In genomic region chr1:48870596-48870995, GRCh38 we compare ENCODE assay signal across 9 cellular contexts.
DNase-seq lines count a peak whose midpoint lies in the region; ATAC-seq and TF ChIP-seq lines count a peak whose summit lies in the region.
"Had no signal": no experiment of that assay in that cellular context is flagged by ENCODE, and none has a peak within 500 bp of the region (broad histone marks: within the 10 kb centered on the region; RNA-seq: fewer than 3 reads in every experiment).

No MANE protein-coding gene starts in this region.

- H3K9me3 ChIP-seq in adrenal gland (replicated peaks in 1 of 3) (no peaks in the 10 kb centered on the region), psoas muscle (no peaks in the 10 kb centered on the region)
- no peaks in the 10 kb centered on the region for H3K9me3 ChIP-seq in CD8-positive, alpha-beta T cell (ENCODE audit: low read length)

- H3K27ac ChIP-seq in adrenal gland (no peak overlapping the region), psoas muscle (no peak overlapping the region)
- no peak overlapping the region for H3K27ac ChIP-seq in CD8-positive, alpha-beta T cell (ENCODE audit: low read depth, low read length)
- H3K27ac ChIP-seq: parathyroid adenoma had no signal

- no peaks in the 10 kb centered on the region for H3K36me3 Mint-ChIP-seq in activated CD4-positive, alpha-beta T cell treated with anti-CD3 and anti-CD28 coated beads for 36 hours (ENCODE audit: low read depth)
- H3K36me3 Mint-ChIP-seq in CD8-positive, alpha-beta T cell = no peaks in the 10 kb centered on the region

- DNase-seq in activated CD4-positive, alpha-beta T cell treated with anti-CD3 and anti-CD28 coated beads for 36 hours = peak; percentile 20
- DNase-seq in activated CD4-positive, alpha-beta T cell treated with anti-CD3 and anti-CD28 coated beads, Interleukin-2, amount 50 U/mL, for 4 hours = no peak
- no peak for DNase-seq in adrenal gland
- no peak for DNase-seq in psoas muscle
- no peak for DNase-seq in CD8-positive, alpha-beta T cell
- no peak for DNase-seq in stimulated activated CD4-positive, alpha-beta T cell treated with anti-CD3 and anti-CD28 coated beads, Interleukin-12 subunit alpha, Interleukin-12 subunit beta, amount 100 ng/mL, for 4 hours
- DNase-seq in ecto neural progenitor cell (ENCODE audit: low spot score) = no peak

- H3K27me3 Mint-ChIP-seq in activated CD4-positive, alpha-beta T cell treated with anti-CD3 and anti-CD28 coated beads for 36 hours = peaks cover 11% of the 10 kb centered on the region
- peaks cover 19% of the 10 kb centered on the region for H3K27me3 Mint-ChIP-seq in CD8-positive, alpha-beta T cell (ENCODE audit: low read depth)

- WGBS in adrenal gland, 4 donors = 18 to 24% (median 23%) methylated on average over 3 of the region's 3 CpGs
- 19 to 34% (median 25%) methylated on average over 3 of the region's 3 CpGs for WGBS in psoas muscle, 3 donors

- H3K27me3 ChIP-seq in adrenal gland (no peaks in the 10 kb centered on the region), psoas muscle (ENCODE audit: insufficient read depth in 3 of 3, low read length in 2 of 3) (no peaks in the 10 kb centered on the region)
- no peaks in the 10 kb centered on the region for H3K27me3 ChIP-seq in CD8-positive, alpha-beta T cell (ENCODE audit: insufficient read depth, low read length)

- H3K4me1 Mint-ChIP-seq in activated CD4-positive, alpha-beta T cell treated with anti-CD3 and anti-CD28 coated beads for 36 hours = no peaks in the 10 kb centered on the region
- H3K4me1 Mint-ChIP-seq in CD8-positive, alpha-beta T cell (ENCODE audit: low read depth) = no peaks in the 10 kb centered on the region

- H3K27ac Mint-ChIP-seq in activated CD4-positive, alpha-beta T cell treated with anti-CD3 and anti-CD28 coated beads for 36 hours = no peak overlapping the region
- H3K27ac Mint-ChIP-seq in CD8-positive, alpha-beta T cell = no peak overlapping the region

- TF ChIP-seq CTCF in adrenal gland (IDR thresholded peaks at IDR 0.05) = peak; percentile 18 to 48 (median 40)
- peak; percentile 24 for TF ChIP-seq CTCF in psoas muscle (IDR thresholded peaks at IDR 0.05)
- TF ChIP-seq CTCF in CD8-positive, alpha-beta T cell (IDR thresholded peaks at IDR 0.05) = no peak

- H3K4me3 ChIP-seq in adrenal gland (no peak overlapping the region), psoas muscle (no peak overlapping the region)
- no peak overlapping the region for H3K4me3 ChIP-seq in CD8-positive, alpha-beta T cell (ENCODE audit: low read depth, low read length)

- intact Hi-C loops in activated CD4-positive, alpha-beta T cell treated with anti-CD3 and anti-CD28 coated beads for 36 hours (cut with DNase I, micrococcal nuclease) = loop anchor here (1.0 to 10.0 kb wide), 2 partner anchors 196 to 298 kb away; no protein-coding TSS in a partner anchor
- intact Hi-C loops in adrenal gland (cut with DNase I) = no loop called here
- intact Hi-C loops in psoas muscle (cut with DNase I) = no loop called here
- intact Hi-C loops in CD8-positive, alpha-beta T cell (cut with DNase I, micrococcal nuclease) = no loop called here

- CTCF ChIA-PET in activated CD4-positive, alpha-beta T cell treated with anti-CD3 and anti-CD28 coated beads for 36 hours (lab: Charles Lee) = interaction anchor here (0.6 to 0.9 kb wide), 3 partner anchors 9 to 125 kb away, joined by 3 read pairs; no protein-coding TSS in a partner anchor
- CTCF ChIA-PET in CD8-positive, alpha-beta T cell (lab: Charles Lee) = interaction anchor here (1.2 to 1.5 kb wide), 3 partner anchors 12 to 193 kb away, joined by 4 to 5 read pairs (median 4); no protein-coding TSS in a partner anchor

- H3K4me1 ChIP-seq in adrenal gland (replicated peaks in 1 of 2) (peaks cover 0 to 2% of the 10 kb centered on the region in 2 donors), psoas muscle (no peaks in the 10 kb centered on the region)
- H3K4me1 ChIP-seq in CD8-positive, alpha-beta T cell (ENCODE audit: insufficient read depth, low read length) = no peaks in the 10 kb centered on the region
- H3K4me1 ChIP-seq: parathyroid adenoma had no signal

- H3K36me3 ChIP-seq in adrenal gland (replicated peaks in 1 of 2) = no peaks in the 10 kb centered on the region
- no peaks in the 10 kb centered on the region for H3K36me3 ChIP-seq in psoas muscle (ENCODE audit: insufficient read depth in 1 of 2, low read depth in 1 of 2)
- no peaks in the 10 kb centered on the region for H3K36me3 ChIP-seq in CD8-positive, alpha-beta T cell (ENCODE audit: insufficient read depth, low read length)

- no peak overlapping the region for H3K4me3 Mint-ChIP-seq in activated CD4-positive, alpha-beta T cell treated with anti-CD3 and anti-CD28 coated beads for 36 hours
- H3K4me3 Mint-ChIP-seq in CD8-positive, alpha-beta T cell = no peak overlapping the region

- POLR2A ChIA-PET in activated CD4-positive, alpha-beta T cell treated with anti-CD3 and anti-CD28 coated beads for 36 hours (lab: Charles Lee) = no interaction called here
- POLR2A ChIA-PET in CD8-positive, alpha-beta T cell (lab: Charles Lee) = no interaction called here

- no peaks in the 10 kb centered on the region for H3K9me3 Mint-ChIP-seq in activated CD4-positive, alpha-beta T cell treated with anti-CD3 and anti-CD28 coated beads for 36 hours (ENCODE audit: low read depth)
- no peaks in the 10 kb centered on the region for H3K9me3 Mint-ChIP-seq in CD8-positive, alpha-beta T cell

- no peak for ATAC-seq in activated CD4-positive, alpha-beta T cell treated with anti-CD3 and anti-CD28 coated beads for 36 hours
- ATAC-seq in HG03342 (IDR thresholded peaks at IDR 0.05; ENCODE audit: unreplicated experiment) (peak; percentile 55), psoas muscle (no peak)
- no peak for ATAC-seq in CD8-positive, alpha-beta T cell

- TF ChIP-seq POLR2A in adrenal gland (IDR thresholded peaks at IDR 0.05) = no peak

Comparison
In these comparisons a context has a peak if more than half of its experiments do, and no peak if none do; other contexts are left out.
1. intact Hi-C loops: an anchor here in activated CD4-positive, alpha-beta T cell treated with anti-CD3 and anti-CD28 coated beads for 36 hours (1.0 to 10.0 kb wide); none called in adrenal gland, psoas muscle and CD8-positive, alpha-beta T cell.